In genomic region chr11:115539844-115540243, GRCh38 we compare ENCODE assay signal across 19 cellular contexts. TPM values are rescaled to one million over a fixed set of nuclear protein-coding genes. Genes with fewer than 3 reads are reported as not detected.
A peak's percentile ranks its signal among the peaks of the same experiment; 100 is the strongest.
DNase-seq lines count a peak whose midpoint lies in the region; ATAC-seq and TF ChIP-seq lines count a peak whose summit lies in the region.
"Had no signal": no experiment of that assay in that cellular context is flagged by ENCODE, and none has a peak within 500 bp of the region (broad histone marks: within the 10 kb centered on the region; RNA-seq: fewer than 3 reads in every experiment).

No MANE protein-coding gene starts in this region.

- H3K9me3 ChIP-seq in endodermal cell (ENCODE audit: control insufficient read depth, low read length) = no peaks in the 10 kb centered on the region
- no peaks in the 10 kb centered on the region for H3K9me3 ChIP-seq in gastrocnemius medialis
- H3K9me3 ChIP-seq: BLaER1, HAP-1 had no signal

- ATAC-seq in HG02571 (IDR thresholded peaks at IDR 0.05; ENCODE audit: unreplicated experiment) (no peak), gastrocnemius medialis (no peak)
- ATAC-seq: GM12878, GM23338 had no signal

- H3K4me3 ChIP-seq in endodermal cell (ENCODE audit: low read length) = no peak overlapping the region
- no peak overlapping the region for H3K4me3 ChIP-seq in gastrocnemius medialis
- H3K4me3 ChIP-seq: BLaER1, GM12878, GM23338, HAP-1 had no signal

- H3K9ac ChIP-seq in endodermal cell (ENCODE audit: extremely low read depth, low read length, poor library complexity, severe bottlenecking) = no peak overlapping the region
- H3K9ac ChIP-seq: BLaER1 had no signal

- no peak overlapping the region for H3K4me3 Mint-ChIP-seq in endodermal cell
- H3K4me3 Mint-ChIP-seq in activated naive CD4-positive, alpha-beta T cell treated with anti-CD3 and anti-CD28 coated beads for 36 hours = no peak overlapping the region
- H3K4me3 Mint-ChIP-seq: B cell; CD4-positive, CD25-positive, alpha-beta regulatory T cell; CD8-positive, alpha-beta memory T cell; GM23338; HFFc6 had no signal

- H3K27me3 ChIP-seq in endodermal cell (ENCODE audit: control insufficient read depth, insufficient read depth, low read length, poor library complexity, severe bottlenecking) (no peaks in the 10 kb centered on the region), gastrocnemius medialis (peaks cover 0 to 4% (median 0%) of the 10 kb centered on the region in 3 donors)
- H3K27me3 ChIP-seq: BLaER1 had no signal

- peaks cover 36% of the 10 kb centered on the region for H3K4me1 Mint-ChIP-seq in endodermal cell
- no peaks in the 10 kb centered on the region for H3K4me1 Mint-ChIP-seq in activated naive CD4-positive, alpha-beta T cell treated with anti-CD3 and anti-CD28 coated beads for 36 hours (ENCODE audit: low read depth)
- H3K4me1 Mint-ChIP-seq: B cell; CD4-positive, CD25-positive, alpha-beta regulatory T cell; CD8-positive, alpha-beta memory T cell; GM23338 had no signal

- TF ChIP-seq CTCF in endodermal cell (conservative IDR thresholded peaks at IDR 0.05) (no peak), gastrocnemius medialis (IDR thresholded peaks at IDR 0.05 in 4 of 5, conservative IDR thresholded peaks at IDR 0.05 in 1 of 5) (no peak)

- intact Hi-C loops in activated naive CD4-positive, alpha-beta T cell treated with anti-CD3 and anti-CD28 coated beads for 36 hours (cut with micrococcal nuclease) = no loop called here
- intact Hi-C loops in gastrocnemius medialis (cut with DNase I; ENCODE audit: low total_unique reads) = no loop called here

- DNase-seq in NCI-H2029 treated with DMSO at 0.1 percent for 48 hours (lab: John Stamatoyannopoulos, UW) (peak; percentile 36), endodermal cell (peak; percentile 15), mucosa of gallbladder (ENCODE audit: low spot score) (peak; percentile 22), gastrocnemius medialis (no peak)
- DNase-seq in activated naive CD4-positive, alpha-beta T cell treated with anti-CD3 and anti-CD28 coated beads for 36 hours = no peak
- DNase-seq: CD4-positive, CD25-positive, alpha-beta regulatory T cell; CD8-positive, alpha-beta memory T cell; DMS 273 treated with DMSO at 0.1 percent for 48 hours; DMS79; EL; GDM1; HFFc6 had no signal

- no peak overlapping the region for H3K27ac Mint-ChIP-seq in endodermal cell
- H3K27ac Mint-ChIP-seq in activated naive CD4-positive, alpha-beta T cell treated with anti-CD3 and anti-CD28 coated beads for 36 hours = no peak overlapping the region
- H3K27ac Mint-ChIP-seq: B cell; CD4-positive, CD25-positive, alpha-beta regulatory T cell; CD8-positive, alpha-beta memory T cell; GM23338; HFFc6 had no signal

- H3K27ac ChIP-seq in endodermal cell (ENCODE audit: low read depth, low read length) (no peak overlapping the region), gastrocnemius medialis (no peak overlapping the region)
- H3K27ac ChIP-seq: BLaER1, C4-2B had no signal

- no peaks in the 10 kb centered on the region for H3K36me3 Mint-ChIP-seq in endodermal cell (ENCODE audit: low read depth)
- H3K36me3 Mint-ChIP-seq in activated naive CD4-positive, alpha-beta T cell treated with anti-CD3 and anti-CD28 coated beads for 36 hours (ENCODE audit: low read depth) = no peaks in the 10 kb centered on the region
- H3K36me3 Mint-ChIP-seq: CD4-positive, CD25-positive, alpha-beta regulatory T cell; CD8-positive, alpha-beta memory T cell had no signal

- no peaks in the 10 kb centered on the region for H3K9me3 Mint-ChIP-seq in endodermal cell
- no peaks in the 10 kb centered on the region for H3K9me3 Mint-ChIP-seq in activated naive CD4-positive, alpha-beta T cell treated with anti-CD3 and anti-CD28 coated beads for 36 hours
- H3K9me3 Mint-ChIP-seq: GM23338 had no signal

- CTCF ChIA-PET in activated naive CD4-positive, alpha-beta T cell treated with anti-CD3 and anti-CD28 coated beads for 36 hours (lab: Charles Lee) = no interaction called here

- TF ChIP-seq POLR2A in gastrocnemius medialis (IDR thresholded peaks at IDR 0.05) = no peak

- 86 to 89% methylated on average over 1 of the region's 1 CpG for WGBS in endodermal cell (ENCODE audit: insufficient coverage in 1 of 2, insufficient read length in 1 of 2), 2 experiments

- peaks cover 30% of the 10 kb centered on the region for H3K4me1 ChIP-seq in endodermal cell (ENCODE audit: control insufficient read depth, insufficient read depth, low read length)
- peaks cover 0 to 4% of the 10 kb centered on the region in 2 donors for H3K4me1 ChIP-seq in gastrocnemius medialis
- H3K4me1 ChIP-seq: BLaER1, HAP-1 had no signal

- no peaks in the 10 kb centered on the region for H3K36me3 ChIP-seq in endodermal cell (ENCODE audit: control insufficient read depth, insufficient read depth, low read length)
- no peaks in the 10 kb centered on the region for H3K36me3 ChIP-seq in gastrocnemius medialis
- H3K36me3 ChIP-seq: BLaER1, HAP-1 had no signal

- in situ Hi-C loops in gastrocnemius medialis (cut with MboI; ENCODE audit: low sequenced_read_pairs in 4 of 4) = no loop called here

- peaks cover 17% of the 10 kb centered on the region for H3K27me3 Mint-ChIP-seq in endodermal cell (ENCODE audit: insufficient read depth)
- H3K27me3 Mint-ChIP-seq in activated naive CD4-positive, alpha-beta T cell treated with anti-CD3 and anti-CD28 coated beads for 36 hours (ENCODE audit: low read depth) = no peaks in the 10 kb centered on the region

RNA-seq across cellular contexts. Expression of gene CADM1, which starts 35.6 kb away (rescaled TPM):
- 10 to 100 TPM; 76.3 to 88.2 TPM for total RNA-seq in endodermal cell
- 95.9 TPM for polyA plus RNA-seq in endodermal cell (2013, experiment 1 of 2)
- polyA plus RNA-seq in endodermal cell (2013, experiment 2 of 2) = 91.3 TPM
- 20.3 TPM for total RNA-seq in mucosa of gallbladder
- under 1 TPM in 1 of 2 experiments, not detected in 1; 0.24 TPM for total RNA-seq in activated naive CD4-positive, alpha-beta T cell treated with anti-CD3 and anti-CD28 coated beads for 36 hours
- 1 to 10 TPM; 1.2 to 2.5 (median 2.2) TPM for total RNA-seq in gastrocnemius medialis
- total RNA-seq: HFFc6 had no signal

Comparison
In these comparisons a context has a peak if more than half of its experiments do, and no peak if none do; other contexts are left out.
1. DNase-seq: peak in NCI-H2029 treated with DMSO at 0.1 percent for 48 hours (single experiment), endodermal cell (single experiment) and mucosa of gallbladder (single experiment); none in activated naive CD4-positive, alpha-beta T cell treated with anti-CD3 and anti-CD28 coated beads for 36 hours (single experiment) and gastrocnemius medialis (0 of 2).